In the genomic region with DNA sequence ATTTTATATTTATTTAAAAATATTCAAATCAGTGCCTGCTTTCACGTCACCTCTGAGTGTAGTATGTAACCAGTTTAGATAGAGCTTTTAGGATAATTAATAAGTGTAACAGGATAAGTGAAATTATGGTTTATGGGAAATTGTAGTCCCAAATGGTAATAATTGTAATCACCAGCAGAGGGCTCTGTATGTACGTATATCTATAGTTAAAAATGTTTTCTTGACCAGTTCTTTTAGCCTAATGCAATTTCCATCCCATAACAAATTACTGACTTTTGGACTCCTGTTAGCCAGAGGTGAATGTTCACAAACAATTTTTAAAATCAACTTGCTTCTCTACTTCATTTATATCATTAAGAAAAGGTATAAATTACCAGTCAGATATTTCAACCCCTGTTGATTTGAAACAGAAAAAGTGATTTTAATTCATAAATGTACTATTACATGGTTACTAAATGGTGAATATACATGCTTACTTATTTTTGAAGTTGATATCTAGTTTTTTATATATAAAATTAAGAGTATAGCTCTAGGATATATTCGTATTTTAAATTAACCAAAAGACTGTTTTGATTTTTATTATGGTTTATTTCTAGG, we compare ENCODE assay signal across 2 cellular contexts.
TF ChIP-seq lines count a peak whose summit lies in the region.

No MANE protein-coding gene starts in this region.

TF ChIP-seq in H1, 55 proteins besides CTCF, POLR2A, EP300 and RAD21 (continued from another document):
- no peak for TF ChIP-seq CBX8 (IDR thresholded peaks at IDR 0.05; ENCODE audit: borderline replicate concordance, low read depth, low read length)
- TF ChIP-seq YY1 (IDR thresholded peaks at IDR 0.05; ENCODE audit: low read depth, low read length) = no peak
- no peak for TF ChIP-seq PHF8 (conservative IDR thresholded peaks at IDR 0.05; ENCODE audit: low read depth, low read length)
- TF ChIP-seq HDAC6 (IDR thresholded peaks at IDR 0.05; ENCODE audit: low read depth, low read length) = no peak
- TF ChIP-seq TEAD4 (IDR thresholded peaks at IDR 0.05; ENCODE audit: low read depth, low read length) = no peak
- no peak for TF ChIP-seq CTBP2 (IDR thresholded peaks at IDR 0.05; ENCODE audit: borderline replicate concordance, insufficient read depth, insufficient read length, low read length)
- no peak for TF ChIP-seq KDM5A (IDR thresholded peaks at IDR 0.05; ENCODE audit: low read length)
- TF ChIP-seq HDAC2 (IDR thresholded peaks at IDR 0.05; ENCODE audit: borderline replicate concordance in 1 of 2, low read depth in 2 of 2, low read length in 2 of 2) = no peak

TF ChIP-seq in neural cell, 6 proteins besides CTCF, POLR2A, EP300 and RAD21 (continued from another document):
- TF ChIP-seq, protein P1, sequence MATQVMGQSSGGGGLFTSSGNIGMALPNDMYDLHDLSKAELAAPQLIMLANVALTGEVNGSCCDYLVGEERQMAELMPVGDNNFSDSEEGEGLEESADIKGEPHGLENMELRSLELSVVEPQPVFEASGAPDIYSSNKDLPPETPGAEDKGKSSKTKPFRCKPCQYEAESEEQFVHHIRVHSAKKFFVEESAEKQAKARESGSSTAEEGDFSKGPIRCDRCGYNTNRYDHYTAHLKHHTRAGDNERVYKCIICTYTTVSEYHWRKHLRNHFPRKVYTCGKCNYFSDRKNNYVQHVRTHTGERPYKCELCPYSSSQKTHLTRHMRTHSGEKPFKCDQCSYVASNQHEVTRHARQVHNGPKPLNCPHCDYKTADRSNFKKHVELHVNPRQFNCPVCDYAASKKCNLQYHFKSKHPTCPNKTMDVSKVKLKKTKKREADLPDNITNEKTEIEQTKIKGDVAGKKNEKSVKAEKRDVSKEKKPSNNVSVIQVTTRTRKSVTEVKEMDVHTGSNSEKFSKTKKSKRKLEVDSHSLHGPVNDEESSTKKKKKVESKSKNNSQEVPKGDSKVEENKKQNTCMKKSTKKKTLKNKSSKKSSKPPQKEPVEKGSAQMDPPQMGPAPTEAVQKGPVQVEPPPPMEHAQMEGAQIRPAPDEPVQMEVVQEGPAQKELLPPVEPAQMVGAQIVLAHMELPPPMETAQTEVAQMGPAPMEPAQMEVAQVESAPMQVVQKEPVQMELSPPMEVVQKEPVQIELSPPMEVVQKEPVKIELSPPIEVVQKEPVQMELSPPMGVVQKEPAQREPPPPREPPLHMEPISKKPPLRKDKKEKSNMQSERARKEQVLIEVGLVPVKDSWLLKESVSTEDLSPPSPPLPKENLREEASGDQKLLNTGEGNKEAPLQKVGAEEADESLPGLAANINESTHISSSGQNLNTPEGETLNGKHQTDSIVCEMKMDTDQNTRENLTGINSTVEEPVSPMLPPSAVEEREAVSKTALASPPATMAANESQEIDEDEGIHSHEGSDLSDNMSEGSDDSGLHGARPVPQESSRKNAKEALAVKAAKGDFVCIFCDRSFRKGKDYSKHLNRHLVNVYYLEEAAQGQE (IDR thresholded peaks at IDR 0.05; ENCODE audit: borderline replicate concordance) = no peak
